In the genomic region with DNA sequence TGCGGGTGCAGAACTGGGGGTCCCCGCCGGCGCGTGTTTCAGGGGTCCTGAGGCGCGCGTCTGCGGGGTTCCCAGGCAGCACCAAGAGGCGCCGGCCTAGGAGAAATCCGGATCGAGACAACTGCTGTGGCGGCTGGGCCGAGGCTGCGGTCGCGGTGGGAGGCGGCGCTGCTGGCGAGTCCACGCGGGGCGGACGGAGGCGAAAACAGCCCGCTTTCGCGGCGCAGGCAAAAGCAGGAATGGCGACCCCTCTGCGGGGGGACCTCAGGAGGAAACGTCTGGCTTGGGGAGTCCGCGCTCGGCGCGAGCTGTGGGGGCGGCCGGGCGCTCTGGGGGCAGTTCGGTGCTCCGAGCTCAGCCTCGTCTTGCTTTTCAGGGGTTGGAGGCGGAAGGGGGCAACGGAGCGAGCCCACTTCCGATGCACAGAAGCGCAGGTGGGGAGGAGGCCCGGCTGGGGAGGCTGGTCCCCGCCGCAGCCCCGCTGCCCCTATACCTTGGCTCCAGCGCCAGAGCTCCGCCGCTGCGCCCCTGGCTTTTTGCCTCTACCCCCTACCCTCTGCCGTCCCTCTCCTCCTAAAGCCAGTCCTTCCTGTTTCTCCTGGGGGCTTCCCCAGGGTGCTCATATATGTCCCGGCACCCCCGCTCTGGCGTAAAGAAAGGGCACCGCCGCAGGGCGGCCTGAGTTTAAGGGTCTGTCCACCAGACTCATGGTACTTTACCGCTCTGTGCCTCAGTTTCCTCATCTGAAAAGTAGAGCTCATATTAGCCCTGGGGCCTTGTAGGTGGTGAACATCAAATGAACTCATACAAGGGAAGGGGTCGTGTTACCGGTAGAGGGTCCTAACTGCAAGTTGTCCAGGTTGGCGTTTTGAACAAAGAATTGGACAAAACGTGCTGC, we compare ENCODE assay signal across 8 cellular contexts.
DNase-seq lines count a peak whose midpoint lies in the region; ATAC-seq and TF ChIP-seq lines count a peak whose summit lies in the region.

No MANE protein-coding gene starts in this region.

- intact Hi-C loops in PC-3 (cut with micrococcal nuclease): no loop called here
- intact Hi-C loops in ascending aorta (cut with DNase I): no loop called here
- intact Hi-C loops in sciatic nerve (cut with DNase I): no loop called here

- H3K27ac ChIP-seq in GM23338 (ENCODE audit: low read depth) (no peak overlapping the region), PC-3 (ENCODE audit: low read length) (no peak overlapping the region), ascending aorta (peak overlapping the region; percentile 4 to 20)

- no peak overlapping the region for H3K9ac ChIP-seq in PC-3 (ENCODE audit: low read length)

- CTCF ChIA-PET in PC-3 (lab: Charles Lee): no interaction called here

- H3K4me3 Mint-ChIP-seq in GM23338: peak overlapping the region; percentile 65

- H3F3A ChIP-seq in GM23338 (replicated peaks; ENCODE audit: low read depth) (peaks cover 3% of the 10 kb centered on the region; the same call in 1 of the 2 replicates), PC-3 (ENCODE audit: low read length, unreplicated experiment) (no peaks in the 10 kb centered on the region)

- H3K36me3 Mint-ChIP-seq in GM23338 (ENCODE audit: low read depth): peaks cover 19% of the 10 kb centered on the region

- POLR2A ChIA-PET in PC-3 (lab: Charles Lee; ENCODE audit: unreplicated experiment): no interaction called here

- no peak for TF ChIP-seq CTCF in GM23338 (conservative IDR thresholded peaks at IDR 0.05; ENCODE audit: low read depth in 2 of 2)
- TF ChIP-seq CTCF in PC-3 (conservative IDR thresholded peaks at IDR 0.05; ENCODE audit: low read depth, low read length): no peak
- TF ChIP-seq CTCF in ascending aorta (IDR thresholded peaks at IDR 0.05): no peak

- ATAC-seq in GM23338 (peak; percentile 65), PC-3 (peak; percentile 6; the same call in 1 of the 2 replicates), sciatic nerve (peak; percentile 59), GM18858 (IDR thresholded peaks at IDR 0.05; ENCODE audit: unreplicated experiment) (no peak)

- H3K9me3 Mint-ChIP-seq in GM23338: peaks cover 30% of the 10 kb centered on the region

- no TSS peak for BruUV-seq in PC-3 (replicated peaks; lab: Mats Ljungman, UMichigan)

- H3K36me3 ChIP-seq in GM23338 (ENCODE audit: insufficient read depth) (no peaks in the 10 kb centered on the region), PC-3 (ENCODE audit: low read depth, low read length) (no peaks in the 10 kb centered on the region), ascending aorta (no peaks in the 10 kb centered on the region)

- H3K79me2 ChIP-seq in GM23338 (replicated peaks; ENCODE audit: insufficient read depth) (no peaks in the 10 kb centered on the region), PC-3 (ENCODE audit: low read length) (no peaks in the 10 kb centered on the region)

- no peaks in the 10 kb centered on the region for H3K9me3 ChIP-seq in PC-3 (ENCODE audit: low read length)
- H3K9me3 ChIP-seq in ascending aorta: no peaks in the 10 kb centered on the region

- H3K4me3 ChIP-seq in GM23338 (peak overlapping the region; percentile 70), PC-3 (ENCODE audit: low read length) (peak overlapping the region; percentile 60), ascending aorta (peak overlapping the region; percentile 78 to 80)

- H3K4me1 ChIP-seq in GM23338 (ENCODE audit: insufficient read depth): peaks cover 6% of the 10 kb centered on the region; the same call in 1 of the 2 replicates
- H3K4me1 ChIP-seq in PC-3 (ENCODE audit: insufficient read depth, low read length): no peaks in the 10 kb centered on the region
- no peaks in the 10 kb centered on the region for H3K4me1 ChIP-seq in ascending aorta

- peaks cover 31% of the 10 kb centered on the region for H3K27me3 Mint-ChIP-seq in GM23338 (ENCODE audit: insufficient read depth, low read depth, poor library complexity)

- H3K9me2 ChIP-seq in GM23338 (ENCODE audit: insufficient read depth) (no peaks in the 10 kb centered on the region), PC-3 (replicated peaks; ENCODE audit: low read length) (no peaks in the 10 kb centered on the region)

- H3K27me3 ChIP-seq in GM23338 (ENCODE audit: insufficient read depth) (peaks cover 33% of the 10 kb centered on the region), PC-3 (ENCODE audit: low read length) (0 out of 2 replicates have a peak, but pooled peaks cover 4% of the 10 kb centered on the region), ascending aorta (no peaks in the 10 kb centered on the region)

- H3K27ac Mint-ChIP-seq in GM23338: no peak overlapping the region

- H4K20me1 ChIP-seq in GM23338 (replicated peaks; ENCODE audit: insufficient read depth) (no peaks in the 10 kb centered on the region), PC-3 (ENCODE audit: low read length) (no peaks in the 10 kb centered on the region)

- peaks cover 3% of the 10 kb centered on the region; the same call in 2 of the 3 replicates for H3K4me1 Mint-ChIP-seq in GM23338

- H3K4me2 ChIP-seq in GM23338 (peak overlapping the region; percentile 88), PC-3 (ENCODE audit: low read length) (peak overlapping the region; percentile 73)

- DNase-seq in EL (peak; percentile 28), GM23338 (ENCODE audit: low spot score) (peak; percentile 39), PC-3 (no peak), ascending aorta (ENCODE audit: low spot score in 2 of 2) (no peak), hepatic stellate cell (ENCODE audit: low spot score) (peak; percentile 58), sciatic nerve (ENCODE audit: low spot score) (no peak), NCI-H345 (lab: John Stamatoyannopoulos, UW) (no peak)

- peak overlapping the region; percentile 99 for H2AFZ ChIP-seq in GM23338
- H2AFZ ChIP-seq in PC-3 (ENCODE audit: low read length): peak overlapping the region; percentile 69

TF ChIP-seq in GM23338, 12 proteins besides CTCF, POLR2A, EP300 and RAD21:
- no peak for TF ChIP-seq NANOG (IDR thresholded peaks at IDR 0.05; ENCODE audit: borderline replicate concordance)
- TF ChIP-seq, protein P1, sequence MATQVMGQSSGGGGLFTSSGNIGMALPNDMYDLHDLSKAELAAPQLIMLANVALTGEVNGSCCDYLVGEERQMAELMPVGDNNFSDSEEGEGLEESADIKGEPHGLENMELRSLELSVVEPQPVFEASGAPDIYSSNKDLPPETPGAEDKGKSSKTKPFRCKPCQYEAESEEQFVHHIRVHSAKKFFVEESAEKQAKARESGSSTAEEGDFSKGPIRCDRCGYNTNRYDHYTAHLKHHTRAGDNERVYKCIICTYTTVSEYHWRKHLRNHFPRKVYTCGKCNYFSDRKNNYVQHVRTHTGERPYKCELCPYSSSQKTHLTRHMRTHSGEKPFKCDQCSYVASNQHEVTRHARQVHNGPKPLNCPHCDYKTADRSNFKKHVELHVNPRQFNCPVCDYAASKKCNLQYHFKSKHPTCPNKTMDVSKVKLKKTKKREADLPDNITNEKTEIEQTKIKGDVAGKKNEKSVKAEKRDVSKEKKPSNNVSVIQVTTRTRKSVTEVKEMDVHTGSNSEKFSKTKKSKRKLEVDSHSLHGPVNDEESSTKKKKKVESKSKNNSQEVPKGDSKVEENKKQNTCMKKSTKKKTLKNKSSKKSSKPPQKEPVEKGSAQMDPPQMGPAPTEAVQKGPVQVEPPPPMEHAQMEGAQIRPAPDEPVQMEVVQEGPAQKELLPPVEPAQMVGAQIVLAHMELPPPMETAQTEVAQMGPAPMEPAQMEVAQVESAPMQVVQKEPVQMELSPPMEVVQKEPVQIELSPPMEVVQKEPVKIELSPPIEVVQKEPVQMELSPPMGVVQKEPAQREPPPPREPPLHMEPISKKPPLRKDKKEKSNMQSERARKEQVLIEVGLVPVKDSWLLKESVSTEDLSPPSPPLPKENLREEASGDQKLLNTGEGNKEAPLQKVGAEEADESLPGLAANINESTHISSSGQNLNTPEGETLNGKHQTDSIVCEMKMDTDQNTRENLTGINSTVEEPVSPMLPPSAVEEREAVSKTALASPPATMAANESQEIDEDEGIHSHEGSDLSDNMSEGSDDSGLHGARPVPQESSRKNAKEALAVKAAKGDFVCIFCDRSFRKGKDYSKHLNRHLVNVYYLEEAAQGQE (IDR thresholded peaks at IDR 0.05; ENCODE audit: unreplicated experiment): no peak
- no peak for TF ChIP-seq CREB1 (CRISPR knock-in tag; IDR thresholded peaks at IDR 0.05; ENCODE audit: low read depth)
- no peak for TF ChIP-seq ZNF114 (CRISPR knock-in tag; IDR thresholded peaks at IDR 0.05)
- peak; percentile 19 for TF ChIP-seq EZH2 (IDR thresholded peaks at IDR 0.05; ENCODE audit: low read depth, unreplicated experiment)
- TF ChIP-seq EZH2phosphoT487 (IDR thresholded peaks at IDR 0.05; ENCODE audit: unreplicated experiment): no peak
- TF ChIP-seq STAT1 (IDR thresholded peaks at IDR 0.05; ENCODE audit: unreplicated experiment): no peak

Comparison
In these comparisons a context has a peak if more than half of its experiments do, and no peak if none do; other contexts are left out.
1. DNase-seq: peak in EL (single experiment), GM23338 (single experiment) and hepatic stellate cell (single experiment); none in PC-3 (single experiment), ascending aorta (0 of 2), sciatic nerve (single experiment) and NCI-H345 (single experiment).
2. H3K27ac ChIP-seq: peak in ascending aorta (2 of 2); none in GM23338 (single experiment) and PC-3 (single experiment).
3. Peak in every context shown above with its lines, with median percentiles within 50 percentile points of each other: H3K4me3 ChIP-seq.